Comparison of ENCODE assay signal across 2 cellular contexts in genomic region chr7:151462306-151462779, GRCh38.
TF ChIP-seq lines count a peak whose summit lies in the region.

No MANE protein-coding gene starts in this region.

TF ChIP-seq in GM12891, 5 proteins besides CTCF, POLR2A, EP300 and RAD21:
- TF ChIP-seq PAX5 (IDR thresholded peaks at IDR 0.05; ENCODE audit: insufficient read depth, low read length, severe bottlenecking), result no peak
- TF ChIP-seq POU2F2 (IDR thresholded peaks at IDR 0.05; ENCODE audit: low read depth, low read length), result no peak
- TF ChIP-seq POLR2AphosphoS5 (IDR thresholded peaks at IDR 0.05; ENCODE audit: low read depth, low read length), result 0 out of 2 replicates have a peak, but pooled peaks have one; percentile 33

TF ChIP-seq in K562, 482 proteins besides CTCF, POLR2A, EP300 and RAD21:
- TF ChIP-seq ZFP1 (CRISPR knock-in tag; IDR thresholded peaks at IDR 0.05), result peak; percentile 99
- peak; percentile 79; the same call in 1 of the 2 replicates for TF ChIP-seq XRCC3 (IDR thresholded peaks at IDR 0.05)
- peak; percentile 32; the same call in 1 of the 2 replicates for TF ChIP-seq ZEB2 (IDR thresholded peaks at IDR 0.05)
- TF ChIP-seq MTA3 (IDR thresholded peaks at IDR 0.05; ENCODE audit: borderline replicate concordance), result 0 out of 2 replicates have a peak, but pooled peaks have one; percentile 23
- TF ChIP-seq ZNF23 (CRISPR knock-in tag; IDR thresholded peaks at IDR 0.05), result no peak
- TF ChIP-seq TRIM24 (IDR thresholded peaks at IDR 0.05), result peak; percentile 62 to 75; a peak in 2 of 4 replicates
- peak in 1 of 2 experiments; percentile 92; a peak in 1 of 3 replicates for TF ChIP-seq CBX3 (IDR thresholded peaks at IDR 0.05; ENCODE audit: borderline replicate concordance in 1 of 2, low read length in 2 of 2)
- peak; percentile 94 for TF ChIP-seq ZNF280A (IDR thresholded peaks at IDR 0.05; ENCODE audit: low read depth, partially characterized antibody)
- peak; percentile 98 for TF ChIP-seq TRIM28 (IDR thresholded peaks at IDR 0.05)
- TF ChIP-seq CCAR2 (IDR thresholded peaks at IDR 0.05; ENCODE audit: low read depth, low read length), result no peak
- TF ChIP-seq FOSL1 (tag; conservative IDR thresholded peaks at IDR 0.05), result no peak
